ENCODE assay signal across 26 cellular contexts in genomic region chr2:32095671-32096070, GRCh38.
"Had no signal": no experiment of that assay in that cellular context is flagged by ENCODE, and none has a peak within 500 bp of the region (broad histone marks: within the 10 kb centered on the region; RNA-seq: fewer than 3 reads in every experiment).

No MANE protein-coding gene starts in this region.

- H3K4me3 Mint-ChIP-seq: natural killer cell, neural progenitor cell had no signal

- H3K4me1 Mint-ChIP-seq: neural progenitor cell had no signal

- H3K9me3 ChIP-seq: colonic mucosa, heart left ventricle, left lung, lower lobe of right lung, spleen, suprapubic skin, tibial artery had no signal

- H3K27ac Mint-ChIP-seq: natural killer cell, neural progenitor cell had no signal

- H3K36me3 ChIP-seq: colonic mucosa, suprapubic skin had no signal

- ATAC-seq: activated CD4-positive, CD25-positive, alpha-beta regulatory T cell treated with anti-CD3 and anti-CD28 coated beads, Interleukin-2, amount 50 U/mL, for 24 hours; heart left ventricle; left lung; lower lobe of right lung; natural killer cell; right cardiac atrium had no signal

- H3K27ac ChIP-seq: colonic mucosa, heart left ventricle, left lung, lower lobe of right lung, neural progenitor cell, spleen, suprapubic skin, tibial artery, VCaP had no signal

- H3K4me3 ChIP-seq: colonic mucosa, heart left ventricle, left lung, lower lobe of right lung, neural progenitor cell, spleen, suprapubic skin, tibial artery had no signal

- H3K27me3 ChIP-seq: colonic mucosa, heart left ventricle, left lung, neural progenitor cell, spleen, suprapubic skin, tibial artery had no signal

- H3K4me1 ChIP-seq: colonic mucosa, heart left ventricle, left lung, lower lobe of right lung, neural progenitor cell, spleen, suprapubic skin, tibial artery had no signal

- H3K9me3 Mint-ChIP-seq: natural killer cell, neural progenitor cell had no signal

- DNase-seq: activated CD4-positive, alpha-beta T cell treated with anti-CD3 and anti-CD28 coated beads for 48 hours; activated CD4-positive, alpha-beta T cell treated with anti-CD3 and anti-CD28 coated beads, Interleukin-2, amount 50 U/mL, for 48 hours; activated CD8-positive, alpha-beta memory T cell treated with anti-CD3 and anti-CD28 coated beads for 24 hours; activated gamma-delta T cell; activated naive CD4-positive, alpha-beta T cell treated with anti-CD3 and anti-CD28 coated beads, Interleukin-2, amount 50 U/mL, for 16 hours; anterior cingulate cortex; cerebellar nuclear complex; colonic mucosa; effector memory CD4-positive, alpha-beta T cell; foreskin fibroblast; heart left ventricle; left lung; lower lobe of right lung; mesenchymal stem cell; natural killer cell; occipital lobe; posterior cingulate gyrus; right cardiac atrium; spleen; stimulated activated naive CD4-positive, alpha-beta T cell; T-helper 9 cell; tibial artery had no signal
